20 cellular contexts compared by ENCODE assay signal in genomic region chr2:191855382-191855781, GRCh38. TPM values are rescaled to one million over a fixed set of nuclear protein-coding genes. Genes with fewer than 3 reads are reported as not detected.
"Had no signal": no experiment of that assay in that cellular context is flagged by ENCODE, and none has a peak within 500 bp of the region (broad histone marks: within the 10 kb centered on the region; RNA-seq: fewer than 3 reads in every experiment).

No MANE protein-coding gene starts in this region.

- H3K36me3 Mint-ChIP-seq: activated naive CD8-positive, alpha-beta T cell treated with anti-CD3 and anti-CD28 coated beads for 36 hours; immature natural killer cell; natural killer cell; type B pancreatic cell had no signal

- H3K4me1 Mint-ChIP-seq: activated naive CD8-positive, alpha-beta T cell treated with anti-CD3 and anti-CD28 coated beads for 36 hours; activated T-helper 17 cell treated with anti-CD3 and anti-CD28 coated beads, Interleukin-2, amount 50 U/mL, for 72 hours had no signal

- H3K27ac ChIP-seq: suprapubic skin had no signal

- ATAC-seq: activated CD8-positive, alpha-beta T cell treated with anti-CD3 and anti-CD28 coated beads for 36 hours; activated T-helper 17 cell treated with anti-CD3 and anti-CD28 coated beads, Interleukin-2, amount 50 U/mL, for 72 hours; gastrocnemius medialis; natural killer cell had no signal

- H3K4me3 Mint-ChIP-seq: activated CD8-positive, alpha-beta T cell treated with anti-CD3 and anti-CD28 coated beads for 36 hours; activated naive CD8-positive, alpha-beta T cell treated with anti-CD3 and anti-CD28 coated beads for 36 hours; activated T-helper 17 cell treated with anti-CD3 and anti-CD28 coated beads, Interleukin-2, amount 50 U/mL, for 72 hours; immature natural killer cell; natural killer cell; stimulated activated naive CD8-positive, alpha-beta T cell treated with anti-CD3 and anti-CD28 coated beads, Interleukin-15, Interleukin-2, amounts not matched to agents 100 ng/mL and 50 ng/mL, for 24 hours; type B pancreatic cell had no signal

- H3K4me1 ChIP-seq: suprapubic skin had no signal

- H3K27me3 Mint-ChIP-seq: type B pancreatic cell had no signal

- H3K27ac Mint-ChIP-seq: activated CD8-positive, alpha-beta T cell treated with anti-CD3 and anti-CD28 coated beads for 36 hours; activated naive CD8-positive, alpha-beta T cell treated with anti-CD3 and anti-CD28 coated beads for 36 hours; activated T-helper 17 cell treated with anti-CD3 and anti-CD28 coated beads, Interleukin-2, amount 50 U/mL, for 72 hours; immature natural killer cell; natural killer cell; stimulated activated naive CD8-positive, alpha-beta T cell treated with anti-CD3 and anti-CD28 coated beads, Interleukin-15, Interleukin-2, amounts not matched to agents 100 ng/mL and 50 ng/mL, for 24 hours; type B pancreatic cell had no signal

- H3K9me3 ChIP-seq: suprapubic skin had no signal

- H3K36me3 ChIP-seq: gastrocnemius medialis, suprapubic skin had no signal

- H3K9me3 Mint-ChIP-seq: activated CD8-positive, alpha-beta T cell treated with anti-CD3 and anti-CD28 coated beads for 36 hours; activated naive CD8-positive, alpha-beta T cell treated with anti-CD3 and anti-CD28 coated beads for 36 hours; activated T-helper 17 cell treated with anti-CD3 and anti-CD28 coated beads, Interleukin-2, amount 50 U/mL, for 72 hours; immature natural killer cell; natural killer cell; stimulated activated naive CD8-positive, alpha-beta T cell treated with anti-CD3 and anti-CD28 coated beads, Interleukin-15, Interleukin-2, amounts not matched to agents 100 ng/mL and 50 ng/mL, for 24 hours; type B pancreatic cell had no signal

- H3K4me3 ChIP-seq: gastrocnemius medialis, suprapubic skin had no signal

- H3K27me3 ChIP-seq: gastrocnemius medialis, suprapubic skin had no signal

- DNase-seq: activated CD4-positive, alpha-beta T cell treated with anti-CD3 and anti-CD28 coated beads for 48 hours; activated CD4-positive, CD25-positive, alpha-beta regulatory T cell; activated CD8-positive, alpha-beta T cell treated with anti-CD3 and anti-CD28 coated beads for 36 hours; activated naive CD4-positive, alpha-beta T cell; activated naive CD8-positive, alpha-beta T cell treated with anti-CD3 and anti-CD28 coated beads for 36 hours; activated T-cell treated with anti-CD3 and anti-CD28 coated beads, Interleukin-2, amount 50 U/mL, for 1 hour; amniotic stem cell; caudate nucleus; gastrocnemius medialis; immature natural killer cell; mesendoderm; natural killer cell; occipital lobe; retina; T-helper 1 cell; T-helper 9 cell had no signal

RNA-seq across cellular contexts. Expression of gene CAVIN2, which starts 8.5 kb away (rescaled TPM):
- total RNA-seq: activated CD8-positive, alpha-beta T cell treated with anti-CD3 and anti-CD28 coated beads for 36 hours; activated naive CD8-positive, alpha-beta T cell treated with anti-CD3 and anti-CD28 coated beads for 36 hours had no signal
